1 cellular context compared by ENCODE assay signal in the genomic region with DNA sequence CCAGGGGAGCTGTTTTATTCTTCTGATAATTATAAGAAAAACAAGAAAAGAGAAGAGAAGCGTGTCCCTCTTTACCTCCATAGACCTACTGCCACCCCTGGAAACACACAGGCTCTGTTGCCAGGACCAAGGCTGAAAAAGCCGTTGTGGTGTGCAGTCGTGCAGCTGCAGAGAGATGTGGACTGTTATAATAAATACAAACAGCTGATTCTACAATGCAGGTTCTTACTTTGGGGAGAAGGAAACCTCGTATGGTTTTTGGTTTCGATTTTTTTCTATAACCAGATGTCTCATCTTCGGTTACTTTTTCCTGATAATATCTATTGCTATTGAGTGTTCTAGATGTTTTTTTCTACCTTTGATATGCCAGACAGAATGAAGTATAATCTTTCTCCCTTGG.
TF ChIP-seq lines count a peak whose summit lies in the region.

No MANE protein-coding gene starts in this region.

TF ChIP-seq in K562, 482 proteins besides CTCF, POLR2A, EP300 and RAD21 (continued from another document):
- TF ChIP-seq, protein P1, sequence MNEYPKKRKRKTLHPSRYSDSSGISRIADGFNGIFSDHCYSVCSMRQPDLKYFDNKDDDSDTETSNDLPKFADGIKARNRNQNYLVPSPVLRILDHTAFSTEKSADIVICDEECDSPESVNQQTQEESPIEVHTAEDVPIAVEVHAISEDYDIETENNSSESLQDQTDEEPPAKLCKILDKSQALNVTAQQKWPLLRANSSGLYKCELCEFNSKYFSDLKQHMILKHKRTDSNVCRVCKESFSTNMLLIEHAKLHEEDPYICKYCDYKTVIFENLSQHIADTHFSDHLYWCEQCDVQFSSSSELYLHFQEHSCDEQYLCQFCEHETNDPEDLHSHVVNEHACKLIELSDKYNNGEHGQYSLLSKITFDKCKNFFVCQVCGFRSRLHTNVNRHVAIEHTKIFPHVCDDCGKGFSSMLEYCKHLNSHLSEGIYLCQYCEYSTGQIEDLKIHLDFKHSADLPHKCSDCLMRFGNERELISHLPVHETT (CRISPR knock-in tag; conservative IDR thresholded peaks at IDR 0.05 in 1 of 2, IDR thresholded peaks at IDR 0.05 in 1 of 2) = no peak
- no peak for TF ChIP-seq ZNF140 (CRISPR knock-in tag; IDR thresholded peaks at IDR 0.05)
